In genomic region chr4:56737666-56738065, GRCh38 we compare ENCODE assay signal across 22 cellular contexts. TPM values are rescaled to one million over a fixed set of nuclear protein-coding genes. Genes with fewer than 3 reads are reported as not detected.
"Had no signal": no experiment of that assay in that cellular context is flagged by ENCODE, and none has a peak within 500 bp of the region (broad histone marks: within the 10 kb centered on the region; RNA-seq: fewer than 3 reads in every experiment).

No MANE protein-coding gene starts in this region.

- DNase-seq: activated CD4-positive, alpha-beta T cell treated with anti-CD3 and anti-CD28 coated beads for 1 hour; activated CD8-positive, alpha-beta memory T cell treated with anti-CD3 and anti-CD28 coated beads for 24 hours; activated CD8-positive, alpha-beta memory T cell treated with anti-CD3 and anti-CD28 coated beads, Interleukin-2, amount 50 U/mL, for 48 hours; activated effector memory CD4-positive, alpha-beta T cell treated with anti-CD3 and anti-CD28 coated beads, Interleukin-2, amount 50 U/mL, for 16 hours; activated naive CD4-positive, alpha-beta T cell treated with anti-CD3 and anti-CD28 coated beads, Interleukin-2, amount 50 U/mL, for 16 hours; activated T-cell treated with anti-CD3 and anti-CD28 coated beads, Interleukin-2, amount 50 U/mL, for 48 hours; aorta; effector CD8-positive, alpha-beta T cell; head of caudate nucleus; kidney glomerular epithelial cell; left ventricle myocardium superior; mesenchymal stem cell; mucosa of descending colon; naive B cell; right cardiac atrium; stimulated activated CD4-positive, alpha-beta T cell treated with anti-CD3 and anti-CD28 coated beads, Interleukin-2, amount 100 ng/mL, for 24 hours; stimulated activated naive CD8-positive, alpha-beta T cell treated with anti-CD3 and anti-CD28 coated beads, Interleukin-15, Interleukin-2, amounts not matched to agents 100 U/mL and 50 U/mL, for 24 hours; substantia nigra; T-helper 2 cell; trophoblast cell; WERI-Rb-1 had no signal

- H3K27ac ChIP-seq: WERI-Rb-1 had no signal

- H3K36me3 ChIP-seq: WERI-Rb-1 had no signal

- ATAC-seq: left ventricle myocardium superior; mucosa of descending colon; right cardiac atrium; stimulated activated naive CD8-positive, alpha-beta T cell treated with anti-CD3 and anti-CD28 coated beads, Interleukin-15, Interleukin-2, amounts not matched to agents 100 U/mL and 50 U/mL, for 24 hours had no signal

- H3K9me3 ChIP-seq: mucosa of descending colon had no signal

- H3K4me3 ChIP-seq: mucosa of descending colon had no signal

RNA-seq across cellular contexts. Expression of gene HOPX, which starts 56.6 kb away (rescaled TPM):
- total RNA-seq: neural crest cell had no signal
